ENCODE assay signal across 22 cellular contexts in genomic region chr19:48158210-48158790, GRCh38. TPM values are rescaled to one million over a fixed set of nuclear protein-coding genes. Genes with fewer than 3 reads are reported as not detected.
DNase-seq lines count a peak whose midpoint lies in the region; ATAC-seq and TF ChIP-seq lines count a peak whose summit lies in the region.
"Had no signal": no experiment of that assay in that cellular context is flagged by ENCODE, and none has a peak within 500 bp of the region (broad histone marks: within the 10 kb centered on the region; RNA-seq: fewer than 3 reads in every experiment).

No MANE protein-coding gene starts in this region.

- no peaks in the 10 kb centered on the region for H3K79me2 ChIP-seq in OCI-LY3 (ENCODE audit: low read length)

- ATAC-seq in Right ventricle myocardium superior (ENCODE audit: poor library complexity) (peak; percentile 80), heart right ventricle (peak in 6 of 8 donors; percentile 8 to 79 (median 64))
- ATAC-seq: CD8-positive, alpha-beta T cell had no signal

- no peaks in the 10 kb centered on the region for H3K4me1 ChIP-seq in right atrium auricular region
- H3K4me1 ChIP-seq in OCI-LY3 (ENCODE audit: low read length), result no peaks in the 10 kb centered on the region
- no peaks in the 10 kb centered on the region for H3K4me1 ChIP-seq in heart right ventricle
- H3K4me1 ChIP-seq: SJCRH30 had no signal

- intact Hi-C loops in Right ventricle myocardium superior (cut with DNase I), result no loop called here
- intact Hi-C loops in heart right ventricle (cut with DNase I), result no loop called here

- H3K27ac ChIP-seq in right atrium auricular region (no peak overlapping the region), OCI-LY3 (ENCODE audit: low read length) (no peak overlapping the region), heart right ventricle (no peak overlapping the region)
- H3K27ac ChIP-seq: HL-60, RWPE1, SJCRH30 had no signal

- H3K4me3 ChIP-seq in right atrium auricular region (no peak overlapping the region), OCI-LY3 (ENCODE audit: low read length) (no peak overlapping the region), heart right ventricle (no peak overlapping the region)
- H3K4me3 ChIP-seq: SJCRH30 had no signal

- no peaks in the 10 kb centered on the region for H3K27me3 ChIP-seq in right atrium auricular region
- H3K27me3 ChIP-seq in OCI-LY3 (ENCODE audit: low read depth, low read length), result no peaks in the 10 kb centered on the region
- H3K27me3 ChIP-seq in heart right ventricle, result no peaks in the 10 kb centered on the region
- H3K27me3 ChIP-seq: SJCRH30 had no signal

- 0 out of 2 replicates have a peak, but pooled peaks cover 4% of the 10 kb centered on the region for H4K20me1 ChIP-seq in OCI-LY3 (ENCODE audit: insufficient read depth, low read length)

- H2AFZ ChIP-seq in OCI-LY3 (ENCODE audit: low read depth, low read length), result no peak overlapping the region

- TF ChIP-seq CTCF in right atrium auricular region (IDR thresholded peaks at IDR 0.05) (peak in 1 of 2 donors; percentile 35), OCI-LY3 (IDR thresholded peaks at IDR 0.05; ENCODE audit: low read depth, low read length) (0 out of 2 replicates have a peak, but pooled peaks have one; percentile 6), heart right ventricle (IDR thresholded peaks at IDR 0.05) (peak in 5 of 9 donors; percentile 16 to 39 (median 29))

- WGBS in heart right ventricle, 2 donors, result 66 to 77% methylated on average over 12 of the region's 12 CpGs

- H3K4me2 ChIP-seq in OCI-LY3 (ENCODE audit: low read length), result no peak overlapping the region

- H3K9ac ChIP-seq in OCI-LY3 (ENCODE audit: low read length), result no peak overlapping the region

- H3K9me3 ChIP-seq in right atrium auricular region (no peaks in the 10 kb centered on the region), OCI-LY3 (ENCODE audit: insufficient read depth, low read length) (no peaks in the 10 kb centered on the region), heart right ventricle (no peaks in the 10 kb centered on the region)
- H3K9me3 ChIP-seq: SJCRH30 had no signal

- DNase-seq in Right ventricle myocardium superior (no peak), right atrium auricular region (ENCODE audit: low spot score) (no peak), heart right ventricle (no peak), NCI-H2196 treated with DMSO at 0.1 percent for 48 hours (lab: John Stamatoyannopoulos, UW; ENCODE audit: unreplicated experiment) (no peak), ureter (ENCODE audit: low spot score) (no peak), GDM1 (lab: John Stamatoyannopoulos, UW) (no peak), NCI-H2196 (lab: John Stamatoyannopoulos, UW; ENCODE audit: unreplicated experiment) (no peak)
- DNase-seq: Calu3; CD8-positive, alpha-beta T cell; DND-41; IMR-90; Kasumi-1; MM.1S; NCI-H1092 treated with DMSO at 0.1 percent for 48 hours; NCI-H146; NCI-H2081 treated with DMSO at 0.1 percent for 48 hours; NCI-H510A; NCI-H748 treated with DMSO at 0.1 percent for 48 hours; SJCRH30 had no signal

- H3K36me3 ChIP-seq in right atrium auricular region, result no peaks in the 10 kb centered on the region
- peaks cover 49% of the 10 kb centered on the region for H3K36me3 ChIP-seq in OCI-LY3 (replicated peaks; ENCODE audit: low read depth, low read length)
- H3K36me3 ChIP-seq in heart right ventricle, result peaks cover 0 to 47% (median 0%) of the 10 kb centered on the region in 9 donors

RNA-seq across cellular contexts. Expression of gene LIG1, which starts 11.8 kb away (rescaled TPM):
- total RNA-seq in Right ventricle myocardium superior (2.4 TPM), right atrium auricular region (1 to 10 TPM; 3.1 to 4.2 TPM), heart right ventricle (1 to 10 TPM; 1.8 to 8.5 (median 3.5) TPM), ureter (25.5 TPM)
- 1 to 10 TPM; 5.2 to 9.9 TPM for polyA plus RNA-seq in heart right ventricle

RNA-seq across cellular contexts. Expression of gene ZSWIM9, which starts 12.2 kb away (rescaled TPM):
- total RNA-seq in Right ventricle myocardium superior, result 6.9 TPM
- 1 to 10 TPM; 1.5 to 2.8 TPM for total RNA-seq in right atrium auricular region
- 1 to 10 TPM; 5.5 to 8.5 (median 6.6) TPM for total RNA-seq in heart right ventricle
- polyA plus RNA-seq in heart right ventricle, result 1 to 10 TPM; 3.8 to 4.1 TPM
- total RNA-seq in ureter, result 5.2 TPM

RNA-seq across cellular contexts. Expression of gene PLA2G4C, which starts 47.7 kb away (rescaled TPM):
- total RNA-seq in Right ventricle myocardium superior, result 38.6 TPM
- total RNA-seq in right atrium auricular region, result 10 to 100 TPM; 23.2 to 40.0 TPM
- 10 to 100 TPM; 28.1 to 71.2 (median 46.3) TPM for total RNA-seq in heart right ventricle
- 10 to 100 TPM; 15.0 to 59.7 TPM for polyA plus RNA-seq in heart right ventricle
- total RNA-seq in ureter, result 11.5 TPM
